ENCODE assay signal across 18 cellular contexts in genomic region chr6:112041535-112041934, GRCh38. TPM values are rescaled to one million over a fixed set of nuclear protein-coding genes. Genes with fewer than 3 reads are reported as not detected.
DNase-seq lines count a peak whose midpoint lies in the region; ATAC-seq and TF ChIP-seq lines count a peak whose summit lies in the region.
"Had no signal": no experiment of that assay in that cellular context is flagged by ENCODE, and none has a peak within 500 bp of the region (broad histone marks: within the 10 kb centered on the region; RNA-seq: fewer than 3 reads in every experiment).

No MANE protein-coding gene starts in this region.

- H3K36me3 Mint-ChIP-seq in activated T-helper 1 cell treated with anti-CD3 and anti-CD28 coated beads, Interleukin-12 subunit alpha, Interleukin-12 subunit beta, Interleukin-2, Interleukin-4 antibody, amounts not matched to agents 30 ng/mL and 10 ng/mL and 1 ng/mL, durations not matched to agents 14 hours and 24 hours and 36 hours (ENCODE audit: low read depth): no peaks in the 10 kb centered on the region
- H3K36me3 Mint-ChIP-seq in naive B cell: no peaks in the 10 kb centered on the region
- H3K36me3 Mint-ChIP-seq in WTC11: no peaks in the 10 kb centered on the region

- H3K9me3 Mint-ChIP-seq in activated T-helper 1 cell treated with anti-CD3 and anti-CD28 coated beads, Interleukin-12 subunit alpha, Interleukin-12 subunit beta, Interleukin-2, Interleukin-4 antibody, amounts not matched to agents 30 ng/mL and 10 ng/mL and 1 ng/mL, durations not matched to agents 14 hours and 24 hours and 36 hours: no peaks in the 10 kb centered on the region
- H3K9me3 Mint-ChIP-seq in naive B cell: no peaks in the 10 kb centered on the region
- H3K9me3 Mint-ChIP-seq in WTC11: peaks cover under 1% of the 10 kb centered on the region; the same call in 1 of the 2 replicates

- no peak overlapping the region for H3K4me3 ChIP-seq in ACC112 (ENCODE audit: low read depth, low read length)
- H3K4me3 ChIP-seq: BLaER1 treated with 17β-estradiol and CSF1 and Interleukin-3, amounts not matched to agents 10 nM and 100 nM; body of pancreas; mucosa of descending colon; vagina had no signal

- TF ChIP-seq CTCF in WTC11 (IDR thresholded peaks at IDR 0.05): no peak

- H3K4me1 Mint-ChIP-seq in activated T-helper 1 cell treated with anti-CD3 and anti-CD28 coated beads, Interleukin-12 subunit alpha, Interleukin-12 subunit beta, Interleukin-2, Interleukin-4 antibody, amounts not matched to agents 30 ng/mL and 10 ng/mL and 1 ng/mL, durations not matched to agents 14 hours and 24 hours and 36 hours (ENCODE audit: low read depth): peaks cover 51% of the 10 kb centered on the region
- H3K4me1 Mint-ChIP-seq in naive B cell (peaks cover 0 to 11% (median 10%) of the 10 kb centered on the region in 3 donors), WTC11 (peaks cover 8% of the 10 kb centered on the region)

- peaks cover 71% of the 10 kb centered on the region for H3K4me1 ChIP-seq in ACC112 (ENCODE audit: control insufficient read depth, insufficient read depth, low read length, unreplicated experiment)

- intact Hi-C loops in activated T-helper 1 cell treated with anti-CD3 and anti-CD28 coated beads, Interleukin-12 subunit alpha, Interleukin-12 subunit beta, Interleukin-2, Interleukin-4 antibody, amounts not matched to agents 30 ng/mL and 10 ng/mL and 1 ng/mL, durations not matched to agents 14 hours and 24 hours and 36 hours (cut with micrococcal nuclease): loop anchor here (5.0 to 10.0 kb wide), 4 partner anchors 617 to 1029 kb away; no protein-coding TSS in a partner anchor

- no peaks in the 10 kb centered on the region for H3K36me3 ChIP-seq in ACC112 (ENCODE audit: insufficient read depth, low read length)
- H3K36me3 ChIP-seq: BLaER1 treated with 17β-estradiol and CSF1 and Interleukin-3, amounts not matched to agents 10 nM and 100 nM; vagina had no signal

- POLR2A ChIA-PET in WTC11 (lab: Charles Lee): interaction anchor here (0.6 kb wide), 1 partner anchor 240 kb away, joined by 3 read pairs; no protein-coding TSS in a partner anchor

- DNase-seq in Daoy (ENCODE audit: low read depth) (peak; percentile 17), naive B cell (no peak), WTC11 (ENCODE audit: low spot score) (no peak), NCI-H1092 (lab: John Stamatoyannopoulos, UW) (no peak), ureter (ENCODE audit: low spot score) (no peak)
- DNase-seq in activated T-helper 1 cell treated with anti-CD3 and anti-CD28 coated beads, Interleukin-12 subunit alpha, Interleukin-12 subunit beta, Interleukin-2, Interleukin-4 antibody, amounts not matched to agents 30 ng/mL and 10 ng/mL and 1 ng/mL, durations not matched to agents 14 hours and 24 hours and 36 hours (ENCODE audit: low spot score): no peak
- DNase-seq: body of pancreas; mucosa of descending colon; NCI-H2029 treated with DMSO at 0.1 percent for 48 hours; NCI-H748 treated with DMSO at 0.1 percent for 48 hours; SHP77; stimulated activated CD8-positive, alpha-beta memory T cell treated with anti-CD3 and anti-CD28 coated beads, Interleukin-4, amount 100 ng/mL, for 48 hours had no signal

- no peaks in the 10 kb centered on the region for H3K79me2 ChIP-seq in ACC112 (ENCODE audit: control insufficient read depth, insufficient read depth, low read length, unreplicated experiment)

- H2AFZ ChIP-seq in ACC112 (ENCODE audit: low read length, unreplicated experiment): peak overlapping the region; percentile 10

- peak overlapping the region; percentile 97 for H3K27ac ChIP-seq in ACC112 (ENCODE audit: low read depth, low read length)
- H3K27ac ChIP-seq: BLaER1 treated with 17β-estradiol and CSF1 and Interleukin-3, amounts not matched to agents 10 nM and 100 nM; body of pancreas had no signal

- H3K27me3 ChIP-seq in ACC112 (ENCODE audit: insufficient read depth, low read length): no peaks in the 10 kb centered on the region
- H3K27me3 ChIP-seq: BLaER1 treated with 17β-estradiol and CSF1 and Interleukin-3, amounts not matched to agents 10 nM and 100 nM; body of pancreas; vagina had no signal

- peak overlapping the region; percentile 50 for H3K4me3 Mint-ChIP-seq in activated T-helper 1 cell treated with anti-CD3 and anti-CD28 coated beads, Interleukin-12 subunit alpha, Interleukin-12 subunit beta, Interleukin-2, Interleukin-4 antibody, amounts not matched to agents 30 ng/mL and 10 ng/mL and 1 ng/mL, durations not matched to agents 14 hours and 24 hours and 36 hours
- H3K4me3 Mint-ChIP-seq in naive B cell (peak overlapping the region in 7 of 8 donors; percentile 39 to 98 (median 68)), WTC11 (no peak overlapping the region)

- CTCF ChIA-PET in WTC11 (lab: Charles Lee): interaction anchor here (0.6 to 2.6 kb wide), 11 partner anchors 8 to 782 kb away, joined by 3 to 19 read pairs (median 4); partner anchors contain the start of gene TRAF3IP2

- no peaks in the 10 kb centered on the region for H3K27me3 Mint-ChIP-seq in activated T-helper 1 cell treated with anti-CD3 and anti-CD28 coated beads, Interleukin-12 subunit alpha, Interleukin-12 subunit beta, Interleukin-2, Interleukin-4 antibody, amounts not matched to agents 30 ng/mL and 10 ng/mL and 1 ng/mL, durations not matched to agents 14 hours and 24 hours and 36 hours (ENCODE audit: insufficient read depth)
- no peaks in the 10 kb centered on the region for H3K27me3 Mint-ChIP-seq in naive B cell
- no peaks in the 10 kb centered on the region for H3K27me3 Mint-ChIP-seq in WTC11 (ENCODE audit: low read depth)

- H3K27ac Mint-ChIP-seq in activated T-helper 1 cell treated with anti-CD3 and anti-CD28 coated beads, Interleukin-12 subunit alpha, Interleukin-12 subunit beta, Interleukin-2, Interleukin-4 antibody, amounts not matched to agents 30 ng/mL and 10 ng/mL and 1 ng/mL, durations not matched to agents 14 hours and 24 hours and 36 hours: peak overlapping the region; percentile 46
- no peak overlapping the region for H3K27ac Mint-ChIP-seq in naive B cell
- no peak overlapping the region for H3K27ac Mint-ChIP-seq in WTC11

- no peak for ATAC-seq in naive B cell (ENCODE audit: low read depth in 2 of 2)
- ATAC-seq in GM19035 (IDR thresholded peaks at IDR 0.05; ENCODE audit: unreplicated experiment): no peak
- no peak for ATAC-seq in WTC11
- ATAC-seq: body of pancreas, mucosa of descending colon had no signal

TF ChIP-seq in WTC11, 78 proteins besides CTCF, POLR2A, EP300 and RAD21 (continues in another document):
- TF ChIP-seq FOXP4 (CRISPR knock-in tag; IDR thresholded peaks at IDR 0.05) (no peak), ZNF232 (CRISPR knock-in tag; IDR thresholded peaks at IDR 0.05) (no peak), ZNF317 (CRISPR knock-in tag; IDR thresholded peaks at IDR 0.05; ENCODE audit: borderline replicate concordance, low read depth) (no peak)
- TF ChIP-seq, protein P1, sequence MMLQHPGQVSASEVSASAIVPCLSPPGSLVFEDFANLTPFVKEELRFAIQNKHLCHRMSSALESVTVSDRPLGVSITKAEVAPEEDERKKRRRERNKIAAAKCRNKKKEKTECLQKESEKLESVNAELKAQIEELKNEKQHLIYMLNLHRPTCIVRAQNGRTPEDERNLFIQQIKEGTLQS (CRISPR knock-in tag; conservative IDR thresholded peaks at IDR 0.05): no peak

RNA-seq across cellular contexts. Expression of gene CCN6, which starts 12.4 kb away (rescaled TPM):
- not detected in 2 replicates for total RNA-seq in Daoy (2014; rRNA removed; shearing (Covaris generic))
- 0.17 TPM in 1 of 2 replicates, not detected in the other for total RNA-seq in activated T-helper 1 cell treated with anti-CD3 and anti-CD28 coated beads, Interleukin-12 subunit alpha, Interleukin-12 subunit beta, Interleukin-2, Interleukin-4 antibody, amounts not matched to agents 30 ng/mL and 10 ng/mL and 1 ng/mL, durations not matched to agents 14 hours and 24 hours and 36 hours
- under 1 TPM in 2 of 6 donors, not detected in 4; 0.11 to 0.15 TPM for polyA plus RNA-seq in naive B cell (ENCODE audit: low read depth in 6 of 6)
- total RNA-seq in WTC11 (2021): not detected in 3 replicates
- total RNA-seq in ureter: not detected
- total RNA-seq: body of pancreas, frontal cortex, G401, mucosa of descending colon, vagina had no signal

RNA-seq across cellular contexts. Expression of gene TUBE1, which starts 45.7 kb away (rescaled TPM):
- total RNA-seq in Daoy (2014; rRNA removed; shearing (Covaris generic)): 22.1 and 26.4 TPM in 2 replicates
- 24.4 and 26.2 TPM in 2 replicates for total RNA-seq in activated T-helper 1 cell treated with anti-CD3 and anti-CD28 coated beads, Interleukin-12 subunit alpha, Interleukin-12 subunit beta, Interleukin-2, Interleukin-4 antibody, amounts not matched to agents 30 ng/mL and 10 ng/mL and 1 ng/mL, durations not matched to agents 14 hours and 24 hours and 36 hours
- polyA plus RNA-seq in naive B cell (ENCODE audit: low read depth in 6 of 6): 10 to 100 TPM in 5 of 6 donors, 1 to 10 TPM in 1; 8.1 to 14.5 (median 11.5) TPM
- 15.7 to 17.4 TPM (median 16.9 TPM) in 3 replicates for total RNA-seq in WTC11 (2021)
- total RNA-seq in ureter: 40.5 TPM

RNA-seq across cellular contexts. Expression of gene FAM229B, which starts 45.9 kb away (rescaled TPM):
- 29.6 and 31.6 TPM in 2 replicates for total RNA-seq in Daoy (2014; rRNA removed; shearing (Covaris generic))
- total RNA-seq in activated T-helper 1 cell treated with anti-CD3 and anti-CD28 coated beads, Interleukin-12 subunit alpha, Interleukin-12 subunit beta, Interleukin-2, Interleukin-4 antibody, amounts not matched to agents 30 ng/mL and 10 ng/mL and 1 ng/mL, durations not matched to agents 14 hours and 24 hours and 36 hours: 1.1 and 2.2 TPM in 2 replicates
- polyA plus RNA-seq in naive B cell (ENCODE audit: low read depth in 6 of 6): 1 to 10 TPM; 2.7 to 9.0 (median 4.7) TPM
- 19.7 to 26.4 TPM (median 20.0 TPM) in 3 replicates for total RNA-seq in WTC11 (2021)
- 17.8 TPM for total RNA-seq in ureter
